14 cellular contexts compared by ENCODE assay signal in the genomic region with DNA sequence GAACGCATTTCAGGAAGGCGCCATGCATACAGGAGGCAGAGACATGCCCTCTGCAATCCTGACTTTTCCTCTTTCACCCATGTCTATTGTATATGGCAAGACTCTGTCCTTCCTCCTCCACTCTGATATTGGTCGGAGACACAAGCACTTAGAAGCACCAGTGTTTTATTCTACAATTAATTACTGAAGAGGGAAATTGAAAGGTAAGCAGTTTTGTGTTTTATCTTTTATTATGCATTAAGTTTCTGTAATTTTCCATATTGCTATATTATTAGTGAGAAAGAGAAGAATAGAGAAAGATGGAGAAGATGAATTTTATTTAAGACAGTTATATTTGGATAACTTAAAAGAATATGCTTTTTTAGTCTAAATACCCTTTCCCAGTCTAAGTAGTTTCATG. TPM values are rescaled to one million over a fixed set of nuclear protein-coding genes. Genes with fewer than 3 reads are reported as not detected.
DNase-seq lines count a peak whose midpoint lies in the region; ATAC-seq and TF ChIP-seq lines count a peak whose summit lies in the region.
"Had no signal": no experiment of that assay in that cellular context is flagged by ENCODE, and none has a peak within 500 bp of the region (broad histone marks: within the 10 kb centered on the region; RNA-seq: fewer than 3 reads in every experiment).

No MANE protein-coding gene starts in this region.

- peaks cover 97% of the 10 kb centered on the region for H3K4me1 Mint-ChIP-seq in activated naive CD4-positive, alpha-beta T cell treated with anti-CD3 and anti-CD28 coated beads, Interleukin-2, amount 50 U/mL, for 24 hours
- H3K4me1 Mint-ChIP-seq in activated naive CD4-positive, alpha-beta T cell treated with anti-CD3 and anti-CD28 coated beads for 36 hours (ENCODE audit: low read depth), result peaks cover 88% of the 10 kb centered on the region

- no peak for TF ChIP-seq CTCF in mammary epithelial cell (conservative IDR thresholded peaks at IDR 0.05 in 1 of 2, IDR thresholded peaks at IDR 0.05 in 1 of 2; ENCODE audit: extremely low read depth in 1 of 2, insufficient read depth in 1 of 2, low read depth in 1 of 2, low read length in 2 of 2)

- no peak overlapping the region for H3K18ac ChIP-seq in trophoblast cell (ENCODE audit: low read length)

- H2AK5ac ChIP-seq in trophoblast cell (ENCODE audit: low read length), result no peak overlapping the region

- no peaks in the 10 kb centered on the region for H3K79me1 ChIP-seq in trophoblast cell (ENCODE audit: low read length)

- intact Hi-C loops in activated naive CD4-positive, alpha-beta T cell treated with anti-CD3 and anti-CD28 coated beads for 36 hours (cut with micrococcal nuclease), result loop anchor here (1.0 kb wide), 2 partner anchors 67 to 168 kb away; no protein-coding TSS in a partner anchor
- intact Hi-C loops in mammary epithelial cell (cut with micrococcal nuclease), result no loop called here

- H3K4me1 ChIP-seq in Karpas-422 (ENCODE audit: low read length) (peaks cover 100% of the 10 kb centered on the region), mammary epithelial cell (ENCODE audit: insufficient read depth, low read length) (peaks cover 16% of the 10 kb centered on the region), trophoblast cell (ENCODE audit: control insufficient read depth in 1 of 2, insufficient read depth in 2 of 2, low read length in 2 of 2) (no peaks in the 10 kb centered on the region)

- H3K9ac ChIP-seq in Karpas-422 (ENCODE audit: low read length) (peak overlapping the region; percentile 19; the same call in 1 of the 2 replicates), mammary epithelial cell (ENCODE audit: insufficient read depth, low read length) (no peak overlapping the region), trophoblast cell (ENCODE audit: low read length) (no peak overlapping the region)

- H3K14ac ChIP-seq in trophoblast cell (ENCODE audit: low read length), result no peak overlapping the region

- H2BK12ac ChIP-seq in trophoblast cell (ENCODE audit: low read length), result no peak overlapping the region

- peak overlapping the region; percentile 98 for H3K4me2 ChIP-seq in Karpas-422 (ENCODE audit: low read depth, low read length, poor library complexity, severe bottlenecking)
- peak overlapping the region; percentile 85 for H3K4me2 ChIP-seq in mammary epithelial cell (ENCODE audit: insufficient read depth, low read depth, low read length)
- no peak overlapping the region for H3K4me2 ChIP-seq in trophoblast cell (ENCODE audit: low read length)

- no peak for ATAC-seq in GM18858 (IDR thresholded peaks at IDR 0.05; ENCODE audit: unreplicated experiment)
- ATAC-seq: PC-3 had no signal

- H3K4me3 ChIP-seq in Karpas-422 (ENCODE audit: low read length), result peak overlapping the region; percentile 22; the same call in 1 of the 2 replicates
- H3K4me3 ChIP-seq in mammary epithelial cell (replicated peaks in 1 of 3; ENCODE audit: insufficient read depth in 1 of 3, low read depth in 2 of 3, low read length in 3 of 3), result no peak overlapping the region
- no peak overlapping the region for H3K4me3 ChIP-seq in trophoblast cell (ENCODE audit: low read depth, low read length)
- H3K4me3 ChIP-seq: SJCRH30 had no signal

- H4K91ac ChIP-seq in trophoblast cell (ENCODE audit: low read depth, low read length), result no peak overlapping the region

- H2BK120ac ChIP-seq in trophoblast cell (ENCODE audit: insufficient read depth, low read length, poor library complexity), result no peak overlapping the region

- H3K79me2 ChIP-seq in Karpas-422 (ENCODE audit: low read length) (peaks cover 100% of the 10 kb centered on the region), mammary epithelial cell (ENCODE audit: insufficient read depth, low read length) (peaks cover 100% of the 10 kb centered on the region), trophoblast cell (ENCODE audit: control insufficient read depth, insufficient read depth, low read length, poor library complexity) (peaks cover 10% of the 10 kb centered on the region)

- H3K9me3 Mint-ChIP-seq in activated naive CD4-positive, alpha-beta T cell treated with anti-CD3 and anti-CD28 coated beads, Interleukin-2, amount 50 U/mL, for 24 hours, result no peaks in the 10 kb centered on the region
- H3K9me3 Mint-ChIP-seq in activated naive CD4-positive, alpha-beta T cell treated with anti-CD3 and anti-CD28 coated beads for 36 hours, result no peaks in the 10 kb centered on the region
- H3K9me3 Mint-ChIP-seq: nephron had no signal

- no peaks in the 10 kb centered on the region for H3K27me3 Mint-ChIP-seq in activated naive CD4-positive, alpha-beta T cell treated with anti-CD3 and anti-CD28 coated beads, Interleukin-2, amount 50 U/mL, for 24 hours
- no peaks in the 10 kb centered on the region for H3K27me3 Mint-ChIP-seq in activated naive CD4-positive, alpha-beta T cell treated with anti-CD3 and anti-CD28 coated beads for 36 hours (ENCODE audit: low read depth)

- no peaks in the 10 kb centered on the region for H3K9me2 ChIP-seq in Karpas-422 (replicated peaks; ENCODE audit: insufficient read depth, low read length)

- H2BK5ac ChIP-seq in trophoblast cell (ENCODE audit: low read depth, low read length, poor library complexity), result no peak overlapping the region

- no peak for DNase-seq in activated naive CD4-positive, alpha-beta T cell treated with anti-CD3 and anti-CD28 coated beads for 36 hours
- DNase-seq in Karpas-422, result no peak
- DNase-seq in mammary epithelial cell, result no peak
- no peak for DNase-seq in trophoblast cell
- no peak for DNase-seq in cerebellum (ENCODE audit: low spot score)
- no peak for DNase-seq in KBM-7
- DNase-seq: activated CD4-positive, alpha-beta T cell treated with anti-CD3 and anti-CD28 coated beads, Interleukin-2, amount 50 U/mL, for 1 hour; HCEC 1CT; PC-3 had no signal

- peaks cover 4% of the 10 kb centered on the region for H3K36me3 Mint-ChIP-seq in activated naive CD4-positive, alpha-beta T cell treated with anti-CD3 and anti-CD28 coated beads, Interleukin-2, amount 50 U/mL, for 24 hours
- peaks cover 7% of the 10 kb centered on the region for H3K36me3 Mint-ChIP-seq in activated naive CD4-positive, alpha-beta T cell treated with anti-CD3 and anti-CD28 coated beads for 36 hours (ENCODE audit: low read depth)

- H4K12ac ChIP-seq in trophoblast cell (ENCODE audit: low read depth, low read length), result no peak overlapping the region

- no peaks in the 10 kb centered on the region for H3K9me3 ChIP-seq in Karpas-422 (ENCODE audit: low read length)
- H3K9me3 ChIP-seq in mammary epithelial cell (replicated peaks; ENCODE audit: insufficient read depth, low read length), result no peaks in the 10 kb centered on the region
- no peaks in the 10 kb centered on the region for H3K9me3 ChIP-seq in trophoblast cell (ENCODE audit: insufficient read depth, low read depth, low read length)
- H3K9me3 ChIP-seq: adrenal gland, SJCRH30 had no signal

- peak overlapping the region; percentile 86 for H3K27ac ChIP-seq in Karpas-422 (ENCODE audit: low read length)
- no peak overlapping the region for H3K27ac ChIP-seq in mammary epithelial cell (ENCODE audit: insufficient read depth, low read depth, low read length)
- H3K27ac ChIP-seq in trophoblast cell (ENCODE audit: low read depth, low read length), result no peak overlapping the region
- H3K27ac ChIP-seq: SJCRH30 had no signal

- BruUV-seq in mammary epithelial cell (replicated peaks; lab: Mats Ljungman, UMichigan), result no TSS peak

- in situ Hi-C loops in mammary epithelial cell (cut with MboI; ENCODE audit: low sequenced_read_pairs in 2 of 2) (loop anchor here in 1 of 2 donors (25.0 kb wide), 1 partner anchor 397 kb away; no protein-coding TSS in a partner anchor), KBM-7 (cut with MboI; ENCODE audit: low pct_unique_long_range_greater_than_20kb, low sequenced_read_pairs) (no loop called here)

- H3K23ac ChIP-seq in trophoblast cell (ENCODE audit: low read length), result no peak overlapping the region

- H3K4me3 Mint-ChIP-seq in activated naive CD4-positive, alpha-beta T cell treated with anti-CD3 and anti-CD28 coated beads, Interleukin-2, amount 50 U/mL, for 24 hours, result peak overlapping the region; percentile 70
- no peak overlapping the region for H3K4me3 Mint-ChIP-seq in activated naive CD4-positive, alpha-beta T cell treated with anti-CD3 and anti-CD28 coated beads for 36 hours

- 95% methylated on average over 3 of the region's 3 CpGs for WGBS in mammary epithelial cell (ENCODE audit: low coverage, missing lambda C conversion rate)
- no CpG with 5 or more reads among the region's 3 CpGs for WGBS in trophoblast cell (ENCODE audit: extremely low coverage, insufficient coverage, insufficient read length)

- peaks cover 1% of the 10 kb centered on the region; the same call in 1 of the 2 replicates for H3K36me3 ChIP-seq in Karpas-422 (ENCODE audit: insufficient read depth, low read length)
- no peaks in the 10 kb centered on the region for H3K36me3 ChIP-seq in mammary epithelial cell (ENCODE audit: insufficient read depth, low read length)
- peaks cover 2 to 3% of the 10 kb centered on the region in 2 experiments for H3K36me3 ChIP-seq in trophoblast cell (ENCODE audit: control insufficient read depth in 1 of 2, insufficient read depth in 2 of 2, low read length in 2 of 2)
- H3K36me3 ChIP-seq: adrenal gland had no signal

- H4K20me1 ChIP-seq in Karpas-422 (ENCODE audit: insufficient read depth, low read depth, low read length), result peaks cover 62% of the 10 kb centered on the region
- no peaks in the 10 kb centered on the region for H4K20me1 ChIP-seq in mammary epithelial cell (ENCODE audit: insufficient read depth, low read length)

- CTCF ChIA-PET in activated naive CD4-positive, alpha-beta T cell treated with anti-CD3 and anti-CD28 coated beads for 36 hours (lab: Charles Lee), result interaction anchor here (0.9 kb wide), 1 partner anchor 230 kb away, joined by 3 read pairs; no protein-coding TSS in a partner anchor
- CTCF ChIA-PET in mammary epithelial cell (lab: Charles Lee; ENCODE audit: low non-redundant PET), result no interaction called here

- H3K4ac ChIP-seq in trophoblast cell (ENCODE audit: low read depth, low read length), result peak overlapping the region; percentile 57

- H3K27me3 ChIP-seq in Karpas-422 (ENCODE audit: low read length) (no peaks in the 10 kb centered on the region), mammary epithelial cell (ENCODE audit: insufficient read depth, low read length) (no peaks in the 10 kb centered on the region), trophoblast cell (ENCODE audit: insufficient read depth, low read length) (no peaks in the 10 kb centered on the region)
- H3K27me3 ChIP-seq: adrenal gland, SJCRH30 had no signal

- no peak overlapping the region for H4K8ac ChIP-seq in trophoblast cell (ENCODE audit: low read depth, low read length)

- dilution Hi-C loops in mammary epithelial cell (cut with HindIII; ENCODE audit: low sequenced_read_pairs), result no loop called here

- H2AFZ ChIP-seq in Karpas-422 (ENCODE audit: low read length) (no peak overlapping the region), mammary epithelial cell (ENCODE audit: low read depth, low read length) (no peak overlapping the region), trophoblast cell (ENCODE audit: insufficient read depth, low read length, poor library complexity) (no peak overlapping the region)

- no peak overlapping the region for H3K27ac Mint-ChIP-seq in activated naive CD4-positive, alpha-beta T cell treated with anti-CD3 and anti-CD28 coated beads, Interleukin-2, amount 50 U/mL, for 24 hours
- no peak overlapping the region for H3K27ac Mint-ChIP-seq in activated naive CD4-positive, alpha-beta T cell treated with anti-CD3 and anti-CD28 coated beads for 36 hours

RNA-seq across cellular contexts. Expression of a gene that starts 13.5 kb away (rescaled TPM):
- total RNA-seq in activated naive CD4-positive, alpha-beta T cell treated with anti-CD3 and anti-CD28 coated beads for 36 hours, result 10 to 100 TPM; 42.5 to 43.2 TPM
- 104 and 174 TPM in 2 replicates for total RNA-seq in Karpas-422 (2014; rRNA removed; shearing (Covaris generic); ENCODE audit: low replicate concordance)
- total RNA-seq in mammary epithelial cell (10 to 100 TPM; 42.5 to 53.7 TPM), cerebellum (214 TPM)
- 19.7 TPM for polyA plus RNA-seq in mammary epithelial cell
- 93.6 TPM for polyA minus RNA-seq in mammary epithelial cell
- polyA plus RNA-seq in trophoblast cell (2013), result 38.2 and 38.3 TPM in 2 replicates
